Comparison of ENCODE assay signal across 9 cellular contexts in the genomic region with DNA sequence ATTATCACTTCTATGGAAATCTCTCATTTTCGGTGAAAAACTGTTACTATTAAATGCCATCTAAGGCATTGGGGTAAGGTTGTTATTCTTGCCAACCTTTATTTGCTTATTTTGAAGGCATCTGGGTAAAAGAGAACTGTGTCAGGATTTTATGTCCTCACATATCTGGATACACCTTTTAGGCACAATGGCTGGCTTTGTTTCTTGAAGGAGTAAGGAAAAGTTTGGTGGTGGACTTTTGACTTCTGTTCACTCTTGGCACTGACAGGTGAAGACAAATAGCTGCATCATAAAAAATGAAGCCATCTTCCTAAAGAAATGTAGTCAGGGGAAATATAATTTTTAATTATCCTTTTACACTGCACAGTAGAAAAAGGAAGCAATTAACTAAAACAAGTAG.
"Had no signal": no experiment of that assay in that cellular context is flagged by ENCODE, and none has a peak within 500 bp of the region (broad histone marks: within the 10 kb centered on the region; RNA-seq: fewer than 3 reads in every experiment).

No MANE protein-coding gene starts in this region.

- ATAC-seq: HCT116, K562 had no signal

- H3K9me3 Mint-ChIP-seq: HFFc6 had no signal

- H3K4me3 ChIP-seq: GM23248, HAP-1, K562 had no signal

- H3K4me3 Mint-ChIP-seq: HFFc6 had no signal

- DNase-seq: GM23248, GOT3, H7, HFFc6, IMR-90 had no signal

- H3K27ac Mint-ChIP-seq: HFFc6 had no signal

- H3K4me1 ChIP-seq: HAP-1 had no signal

- H2AFZ ChIP-seq: GM23248 had no signal

- FAIRE-seq: K562 had no signal

- H3K27ac ChIP-seq: GM23248, HL-60 had no signal

- H3K36me3 ChIP-seq: HAP-1 had no signal

- H3K9ac ChIP-seq: GM23248 had no signal

- H3K9me3 ChIP-seq: HAP-1 had no signal
